ENCODE assay signal across 8 cellular contexts in genomic region chr12:85036241-85036707, GRCh38. TPM values are rescaled to one million over a fixed set of nuclear protein-coding genes. Genes with fewer than 3 reads are reported as not detected.
DNase-seq lines count a peak whose midpoint lies in the region; ATAC-seq lines count a peak whose summit lies in the region.

LRRIQ1 (plus strand) TSS chr12:85036351; CDS start chr12:85038177, 1,826 bp downstream.
TSPAN19 (minus strand) TSS chr12:85036277; CDS start chr12:85029946, 6,331 bp downstream.

- H3K14ac ChIP-seq in neuronal stem cell (ENCODE audit: low read length): no peak within 1 kb of the TSS

- no peak within 1 kb of the TSS for H2BK12ac ChIP-seq in neuronal stem cell (ENCODE audit: low read length)

- peak within 1 kb of the TSS; percentile 50 for H3K4me2 ChIP-seq in neuronal stem cell (ENCODE audit: insufficient read depth, low read length, poor library complexity, severe bottlenecking)

- no peaks in the 10 kb centered on the region for H3K36me3 ChIP-seq in neuronal stem cell (replicated peaks in 1 of 2; ENCODE audit: control insufficient read depth in 2 of 2, insufficient read depth in 2 of 2, low read length in 2 of 2)

- H2AK5ac ChIP-seq in neuronal stem cell (ENCODE audit: low read depth, low read length): no peak within 1 kb of the TSS

- ATAC-seq in GM19397 (IDR thresholded peaks at IDR 0.05; ENCODE audit: unreplicated experiment): peak; percentile 97
- ATAC-seq in HG03442 (IDR thresholded peaks at IDR 0.05; ENCODE audit: unreplicated experiment): peak; percentile 100

- H3K9me3 Mint-ChIP-seq in activated naive CD4-positive, alpha-beta T cell treated with anti-CD3 and anti-CD28 coated beads, Interleukin-2, amount 10 ng/mL, durations not matched to agents 7 days and 5 days: no peaks in the 10 kb centered on the region

- no peaks in the 10 kb centered on the region for H3K79me1 ChIP-seq in neuronal stem cell (ENCODE audit: low read depth, low read length)

- H3K18ac ChIP-seq in neuronal stem cell (ENCODE audit: low read length): peak within 1 kb of the TSS; percentile 81

- DNase-seq in COLO668 (lab: John Stamatoyannopoulos, UW; ENCODE audit: unreplicated experiment) (peak; percentile 77), NCI-H526 treated with DMSO at 0.1 percent for 48 hours (lab: John Stamatoyannopoulos, UW) (peak; percentile 82), glomerular visceral epithelial cell (ENCODE audit: extremely low spot score) (peak; percentile 87), neuronal stem cell (ENCODE audit: low spot score) (peak; percentile 95), NOMO-1 (lab: John Stamatoyannopoulos, UW; ENCODE audit: unreplicated experiment in 2 of 2) (no peak)
- DNase-seq in activated naive CD4-positive, alpha-beta T cell treated with anti-CD3 and anti-CD28 coated beads, Interleukin-2, amount 10 ng/mL, durations not matched to agents 7 days and 5 days: peak; percentile 35

- H3K4ac ChIP-seq in neuronal stem cell (ENCODE audit: low read length): no peak within 1 kb of the TSS

- H3K4me3 ChIP-seq in neuronal stem cell (ENCODE audit: low read length in 2 of 2): peak within 1 kb of the TSS; percentile 54 to 73

- H2BK15ac ChIP-seq in neuronal stem cell (ENCODE audit: low read length): no peak within 1 kb of the TSS

- H3K27me3 ChIP-seq in neuronal stem cell (ENCODE audit: control insufficient read depth in 3 of 3, insufficient read depth in 3 of 3, low read depth in 1 of 3, low read length in 3 of 3): no peaks in the 10 kb centered on the region

- peak within 1 kb of the TSS; percentile 80 for H2AFZ ChIP-seq in neuronal stem cell (ENCODE audit: low read length)

- no peak within 1 kb of the TSS for H4K91ac ChIP-seq in neuronal stem cell (ENCODE audit: low read depth, low read length, poor library complexity)

- peaks cover 0 to 2% of the 10 kb centered on the region in 2 donors for H3K4me1 ChIP-seq in neuronal stem cell (ENCODE audit: control insufficient read depth in 2 of 2, insufficient read depth in 1 of 2, low read depth in 1 of 2, low read length in 2 of 2)

- H3K27ac Mint-ChIP-seq in activated naive CD4-positive, alpha-beta T cell treated with anti-CD3 and anti-CD28 coated beads, Interleukin-2, amount 10 ng/mL, durations not matched to agents 7 days and 5 days: no peak within 1 kb of the TSS

- CTCF ChIA-PET in activated naive CD4-positive, alpha-beta T cell treated with anti-CD3 and anti-CD28 coated beads, Interleukin-2, amount 10 ng/mL, durations not matched to agents 7 days and 5 days (lab: Charles Lee): interaction anchor here (0.7 to 1.7 kb wide), 2 partner anchors 161 to 1956 kb away, joined by 3 to 5 read pairs; no protein-coding TSS in a partner anchor

- H3K9ac ChIP-seq in neuronal stem cell (ENCODE audit: low read depth, low read length, poor library complexity): peak within 1 kb of the TSS; percentile 36

- peak within 1 kb of the TSS; percentile 60 for H3K27ac ChIP-seq in neuronal stem cell (replicated peaks; ENCODE audit: low read length)

- H2BK5ac ChIP-seq in neuronal stem cell (ENCODE audit: low read length): no peak within 1 kb of the TSS

- H3K27me3 Mint-ChIP-seq in activated naive CD4-positive, alpha-beta T cell treated with anti-CD3 and anti-CD28 coated beads, Interleukin-2, amount 10 ng/mL, durations not matched to agents 7 days and 5 days: peaks cover 6% of the 10 kb centered on the region

- no peak within 1 kb of the TSS for H3K23ac ChIP-seq in neuronal stem cell (ENCODE audit: low read depth, low read length, poor library complexity)

- peak within 1 kb of the TSS; percentile 60 for H3K4me3 Mint-ChIP-seq in activated naive CD4-positive, alpha-beta T cell treated with anti-CD3 and anti-CD28 coated beads, Interleukin-2, amount 10 ng/mL, durations not matched to agents 7 days and 5 days

- H3K9me3 ChIP-seq in neuronal stem cell (replicated peaks in 1 of 2; ENCODE audit: control insufficient read depth in 2 of 2, insufficient read depth in 1 of 2, low read depth in 1 of 2, low read length in 2 of 2): no peaks in the 10 kb centered on the region

- peaks cover 5% of the 10 kb centered on the region for H3K4me1 Mint-ChIP-seq in activated naive CD4-positive, alpha-beta T cell treated with anti-CD3 and anti-CD28 coated beads, Interleukin-2, amount 10 ng/mL, durations not matched to agents 7 days and 5 days

- no CpG with 5 or more reads among the region's 22 CpGs for WGBS in neuronal stem cell (ENCODE audit: extremely low coverage in 2 of 2, insufficient read length in 2 of 2, insufficient replicate concordance in 1 of 2), 2 donors

- no peaks in the 10 kb centered on the region for H3K36me3 Mint-ChIP-seq in activated naive CD4-positive, alpha-beta T cell treated with anti-CD3 and anti-CD28 coated beads, Interleukin-2, amount 10 ng/mL, durations not matched to agents 7 days and 5 days

- H2BK120ac ChIP-seq in neuronal stem cell (ENCODE audit: low read depth, low read length): no peak within 1 kb of the TSS

- H4K8ac ChIP-seq in neuronal stem cell (ENCODE audit: low read depth, low read length): no peak within 1 kb of the TSS

RNA-seq across cellular contexts. Expression of gene LRRIQ1, which starts in this region (rescaled TPM):
- 6.9 TPM for polyA plus RNA-seq in neuronal stem cell (2013, experiment 1 of 2)
- polyA plus RNA-seq in neuronal stem cell (2013, experiment 2 of 2): 7.4 TPM

RNA-seq across cellular contexts. Expression of gene TSPAN19, which starts in this region (rescaled TPM):
- polyA plus RNA-seq in neuronal stem cell (2013, experiment 1 of 2): 3.3 TPM
- polyA plus RNA-seq in neuronal stem cell (2013, experiment 2 of 2): 2.8 TPM

Comparison
In these comparisons a context has a peak if more than half of its experiments do, and no peak if none do; other contexts are left out.
1. DNase-seq: peak in COLO668 (single experiment), NCI-H526 treated with DMSO at 0.1 percent for 48 hours (single experiment), activated naive CD4-positive, alpha-beta T cell treated with anti-CD3 and anti-CD28 coated beads, Interleukin-2, amount 10 ng/mL, durations not matched to agents 7 days and 5 days (single experiment), glomerular visceral epithelial cell (single experiment) and neuronal stem cell (single experiment); none in NOMO-1 (0 of 2).